Comparison of ENCODE assay signal across 12 cellular contexts in the genomic region with DNA sequence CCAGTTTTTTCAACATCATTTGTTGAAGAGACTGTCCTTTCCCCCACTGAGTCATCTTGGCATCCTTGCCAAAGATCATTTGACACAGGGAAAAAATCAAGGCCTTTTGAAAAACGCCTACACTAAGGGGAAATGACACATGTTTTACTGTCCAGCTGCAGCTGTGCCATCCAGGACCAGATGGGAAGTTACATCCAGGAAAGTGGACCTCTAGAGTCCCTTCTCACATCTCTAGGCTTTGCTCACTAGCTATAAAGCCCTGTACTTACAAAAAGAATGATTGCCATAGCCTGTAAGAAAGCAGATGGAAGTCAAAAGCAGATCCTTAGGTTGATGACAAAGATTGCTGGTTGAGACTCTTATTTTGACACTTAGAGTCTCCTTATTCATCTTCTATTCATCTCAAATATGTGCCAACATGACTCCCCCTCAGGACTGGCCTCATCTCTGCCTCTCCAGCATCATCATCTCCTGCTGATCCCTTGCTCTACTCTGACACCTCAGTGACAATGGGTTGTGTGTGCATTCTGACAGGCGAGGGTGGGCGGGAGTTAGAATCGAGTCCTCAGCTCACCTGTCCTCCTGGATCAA. TPM values are rescaled to one million over a fixed set of nuclear protein-coding genes. Genes with fewer than 3 reads are reported as not detected.
DNase-seq lines count a peak whose midpoint lies in the region; ATAC-seq and TF ChIP-seq lines count a peak whose summit lies in the region.
"Had no signal": no experiment of that assay in that cellular context is flagged by ENCODE, and none has a peak within 500 bp of the region (broad histone marks: within the 10 kb centered on the region; RNA-seq: fewer than 3 reads in every experiment).

No MANE protein-coding gene starts in this region.

- H3K9me3 ChIP-seq in osteoblast (ENCODE audit: low read depth, low read length) (no peaks in the 10 kb centered on the region), left lung (no peaks in the 10 kb centered on the region)

- H3K27ac ChIP-seq in osteoblast (ENCODE audit: low read depth, low read length) (peak overlapping the region; percentile 27), left lung (no peak overlapping the region)

- H4K20me1 ChIP-seq in osteoblast (ENCODE audit: insufficient read depth, low read length), result no peaks in the 10 kb centered on the region

- TF ChIP-seq CTCF in osteoblast (IDR thresholded peaks at IDR 0.05; ENCODE audit: extremely low read depth, low read depth, low read length) (no peak), left lung (IDR thresholded peaks at IDR 0.05) (no peak)

- no peaks in the 10 kb centered on the region for H3K79me2 ChIP-seq in osteoblast (ENCODE audit: insufficient read depth, low read length)

- H3K4me2 ChIP-seq in osteoblast (ENCODE audit: insufficient read depth, low read length), result peak overlapping the region; percentile 32

- peak overlapping the region; percentile 45 for H2AFZ ChIP-seq in osteoblast (ENCODE audit: low read length)

- intact Hi-C loops in left lung (cut with DNase I), result no loop called here

- ATAC-seq in HG03520 (IDR thresholded peaks at IDR 0.05; ENCODE audit: unreplicated experiment) (no peak), HG02870 (IDR thresholded peaks at IDR 0.05; ENCODE audit: unreplicated experiment) (no peak), left lung (no peak), GM18873 (IDR thresholded peaks at IDR 0.05; ENCODE audit: low FRiP score, unreplicated experiment) (no peak)

- no peaks in the 10 kb centered on the region for H3K27me3 ChIP-seq in osteoblast (ENCODE audit: insufficient read depth, low read length)
- H3K27me3 ChIP-seq in left lung, result no peaks in the 10 kb centered on the region

- H3K4me1 ChIP-seq in osteoblast (ENCODE audit: insufficient read depth, low read length) (peaks cover 15% of the 10 kb centered on the region), left lung (no peaks in the 10 kb centered on the region)

- H3K4me3 ChIP-seq in osteoblast (ENCODE audit: insufficient read depth, low read length) (no peak overlapping the region), left lung (no peak overlapping the region)

- DNase-seq in Daoy (ENCODE audit: low read depth) (peak; percentile 82), NCI-H446 treated with DMSO at 0.1 percent for 48 hours (lab: John Stamatoyannopoulos, UW) (peak; percentile 37), dermis microvascular lymphatic vessel endothelial cell (ENCODE audit: low read depth in 2 of 2) (peak; percentile 88 to 94), osteoblast (ENCODE audit: insufficient read length, low spot score, missing footprints) (peak; percentile 80), left lung (no peak)
- DNase-seq: activated CD4-positive, CD25-positive, alpha-beta regulatory T cell treated with anti-CD3 and anti-CD28 coated beads, Interleukin-2, amount 50 U/mL, for 72 hours; erythroblast; NCI-H1930; retina had no signal

- H3K36me3 ChIP-seq in osteoblast (ENCODE audit: insufficient read depth, low read length) (no peaks in the 10 kb centered on the region), left lung (no peaks in the 10 kb centered on the region)

RNA-seq across cellular contexts. Expression of a gene that starts 22.8 kb away (rescaled TPM):
- 0.60 and 0.97 TPM in 2 replicates for total RNA-seq in Daoy (2014; rRNA removed; shearing (Covaris generic))
- total RNA-seq in dermis microvascular lymphatic vessel endothelial cell, result 16.6 and 19.4 TPM in 2 replicates
- total RNA-seq in osteoblast, result 4.3 and 6.8 TPM in 2 replicates
- total RNA-seq in left lung, result 1 to 10 TPM; 4.0 to 4.2 TPM

RNA-seq across cellular contexts. Expression of a gene that starts 49.8 kb away (rescaled TPM):
- 4.3 and 7.0 TPM in 2 replicates for total RNA-seq in Daoy (2014; rRNA removed; shearing (Covaris generic))
- 10.1 and 13.3 TPM in 2 replicates for total RNA-seq in dermis microvascular lymphatic vessel endothelial cell
- total RNA-seq in osteoblast, result 14.1 and 17.1 TPM in 2 replicates
- 10 to 100 TPM; 16.2 to 23.9 TPM for total RNA-seq in left lung

Comparison
In these comparisons a context has a peak if more than half of its experiments do, and no peak if none do; other contexts are left out.
1. DNase-seq: peak in Daoy (single experiment), NCI-H446 treated with DMSO at 0.1 percent for 48 hours (single experiment), dermis microvascular lymphatic vessel endothelial cell (2 of 2) and osteoblast (single experiment); none in left lung (0 of 2).